ENCODE assay signal across 1 cellular context in genomic region chr14:103144085-103144484, GRCh38.
TF ChIP-seq lines count a peak whose summit lies in the region.

No MANE protein-coding gene starts in this region.

TF ChIP-seq in SK-N-SH treated with all-trans-retinoic acid at 6 μM for 48 hours, 23 proteins besides CTCF, POLR2A, EP300 and RAD21 (continued from another document):
- TF ChIP-seq PATZ1 (CRISPR knock-in tag; IDR thresholded peaks at IDR 0.05; ENCODE audit: borderline replicate concordance) (no peak), TSHZ2 (CRISPR knock-in tag; IDR thresholded peaks at IDR 0.05) (no peak), OSR1 (CRISPR knock-in tag; IDR thresholded peaks at IDR 0.05) (no peak), PPARA (CRISPR knock-in tag; IDR thresholded peaks at IDR 0.05; ENCODE audit: borderline replicate concordance) (no peak), TOX (CRISPR knock-in tag; IDR thresholded peaks at IDR 0.05; ENCODE audit: borderline replicate concordance) (no peak), BACH2 (CRISPR knock-in tag; IDR thresholded peaks at IDR 0.05; ENCODE audit: borderline replicate concordance) (no peak), CSRNP3 (CRISPR knock-in tag; IDR thresholded peaks at IDR 0.05) (no peak), ISL1 (CRISPR knock-in tag; IDR thresholded peaks at IDR 0.05) (no peak), GLIS3 (CRISPR knock-in tag; IDR thresholded peaks at IDR 0.05) (no peak), RARB (CRISPR knock-in tag; IDR thresholded peaks at IDR 0.05) (no peak)
